Comparison of ENCODE assay signal across 11 cellular contexts in genomic region chr2:84878896-84879594, GRCh38. TPM values are rescaled to one million over a fixed set of nuclear protein-coding genes. Genes with fewer than 3 reads are reported as not detected.
DNase-seq lines count a peak whose midpoint lies in the region; ATAC-seq, FAIRE-seq and TF ChIP-seq lines count a peak whose summit lies in the region.
"Had no signal": no experiment of that assay in that cellular context is flagged by ENCODE, and none has a peak within 500 bp of the region (broad histone marks: within the 10 kb centered on the region; RNA-seq: fewer than 3 reads in every experiment).

No MANE protein-coding gene starts in this region.

- H3K27ac ChIP-seq in endodermal cell (ENCODE audit: low read depth, low read length), result no peak overlapping the region
- H3K27ac ChIP-seq: heart right ventricle had no signal

- peaks cover 21% of the 10 kb centered on the region for H3K36me3 Mint-ChIP-seq in activated CD4-positive, alpha-beta T cell treated with anti-CD3 and anti-CD28 coated beads for 36 hours (ENCODE audit: low read depth)
- peaks cover 30% of the 10 kb centered on the region for H3K36me3 Mint-ChIP-seq in activated CD4-positive, alpha-beta memory T cell treated with anti-CD3 and anti-CD28 coated beads, Interleukin-2, amount 10 ng/mL, durations not matched to agents 7 days and 5 days (ENCODE audit: low read depth)
- no peaks in the 10 kb centered on the region for H3K36me3 Mint-ChIP-seq in endodermal cell (ENCODE audit: low read depth)

- no peaks in the 10 kb centered on the region for H3K27me3 Mint-ChIP-seq in activated CD4-positive, alpha-beta T cell treated with anti-CD3 and anti-CD28 coated beads for 36 hours
- H3K27me3 Mint-ChIP-seq in activated CD4-positive, alpha-beta memory T cell treated with anti-CD3 and anti-CD28 coated beads, Interleukin-2, amount 10 ng/mL, durations not matched to agents 7 days and 5 days, result no peaks in the 10 kb centered on the region
- peaks cover 83% of the 10 kb centered on the region for H3K27me3 Mint-ChIP-seq in endodermal cell (ENCODE audit: insufficient read depth)

- H3K27ac Mint-ChIP-seq in activated CD4-positive, alpha-beta T cell treated with anti-CD3 and anti-CD28 coated beads for 36 hours, result peak overlapping the region; percentile 97
- peak overlapping the region; percentile 44 for H3K27ac Mint-ChIP-seq in activated CD4-positive, alpha-beta memory T cell treated with anti-CD3 and anti-CD28 coated beads, Interleukin-2, amount 10 ng/mL, durations not matched to agents 7 days and 5 days
- no peak overlapping the region for H3K27ac Mint-ChIP-seq in endodermal cell

- peaks cover 67% of the 10 kb centered on the region for H3K4me1 Mint-ChIP-seq in activated CD4-positive, alpha-beta T cell treated with anti-CD3 and anti-CD28 coated beads for 36 hours
- H3K4me1 Mint-ChIP-seq in activated CD4-positive, alpha-beta memory T cell treated with anti-CD3 and anti-CD28 coated beads, Interleukin-2, amount 10 ng/mL, durations not matched to agents 7 days and 5 days, result peaks cover 70% of the 10 kb centered on the region
- H3K4me1 Mint-ChIP-seq in endodermal cell, result peaks cover 24% of the 10 kb centered on the region

- H3K4me2 ChIP-seq in skeletal muscle satellite cell (ENCODE audit: low read length), result peak overlapping the region; percentile 44

- no peak for ATAC-seq in activated CD4-positive, alpha-beta T cell treated with anti-CD3 and anti-CD28 coated beads for 36 hours
- no peak for ATAC-seq in HG03565 (IDR thresholded peaks at IDR 0.05; ENCODE audit: unreplicated experiment)

- FAIRE-seq in frontal cortex (lab: Jason Lieb, UNC), result no peak

- H3K27me3 ChIP-seq in endodermal cell (ENCODE audit: control insufficient read depth, insufficient read depth, low read length, poor library complexity, severe bottlenecking), result peaks cover 78% of the 10 kb centered on the region
- peaks cover 28% of the 10 kb centered on the region for H3K27me3 ChIP-seq in skeletal muscle satellite cell (ENCODE audit: control insufficient read depth, insufficient read depth, low read length)

- no peaks in the 10 kb centered on the region for H3K4me1 ChIP-seq in endodermal cell (ENCODE audit: control insufficient read depth, insufficient read depth, low read length)
- peaks cover 10% of the 10 kb centered on the region for H3K4me1 ChIP-seq in skeletal muscle satellite cell (ENCODE audit: control insufficient read depth, insufficient read depth, low read length)

- CTCF ChIA-PET in activated CD4-positive, alpha-beta T cell treated with anti-CD3 and anti-CD28 coated beads for 36 hours (lab: Charles Lee), result interaction anchor here (0.7 to 5.6 kb wide), 5 partner anchors 11 to 46 kb away, joined by 4 to 45 read pairs (median 7); no protein-coding TSS in a partner anchor
- CTCF ChIA-PET in activated CD4-positive, alpha-beta memory T cell treated with anti-CD3 and anti-CD28 coated beads, Interleukin-2, amount 10 ng/mL, durations not matched to agents 7 days and 5 days (lab: Charles Lee), result interaction anchor here (0.8 to 5.7 kb wide), 3 partner anchors 46 to 96 kb away, joined by 3 to 98 read pairs (median 6); no protein-coding TSS in a partner anchor

- POLR2A ChIA-PET in activated CD4-positive, alpha-beta T cell treated with anti-CD3 and anti-CD28 coated beads for 36 hours (lab: Charles Lee), result interaction anchor here (0.9 to 1.9 kb wide), 3 partner anchors 10 to 47 kb away, joined by 4 to 7 read pairs (median 7); no protein-coding TSS in a partner anchor
- POLR2A ChIA-PET in activated CD4-positive, alpha-beta memory T cell treated with anti-CD3 and anti-CD28 coated beads, Interleukin-2, amount 10 ng/mL, durations not matched to agents 7 days and 5 days (lab: Charles Lee), result interaction anchor here (1.5 to 17.0 kb wide), 10 partner anchors 10 to 420 kb away, joined by 4 to 467 read pairs (median 16); partner anchors contain the start of genes KCMF1, SUCLG1 and TMSB10

- DNase-seq in activated CD4-positive, alpha-beta T cell treated with anti-CD3 and anti-CD28 coated beads for 36 hours, result no peak
- no peak for DNase-seq in activated CD4-positive, alpha-beta T cell treated with anti-CD3 and anti-CD28 coated beads, Interleukin-2, amount 50 U/mL, for 48 hours
- DNase-seq in activated CD4-positive, alpha-beta memory T cell treated with anti-CD3 and anti-CD28 coated beads, Interleukin-2, amount 10 ng/mL, durations not matched to agents 7 days and 5 days, result peak; percentile 13
- DNase-seq in endodermal cell, result no peak
- DNase-seq in NCI-H1930 (lab: John Stamatoyannopoulos, UW), result no peak
- no peak for DNase-seq in frontal cortex (ENCODE audit: low spot score in 2 of 2)
- DNase-seq: activated gamma-delta T cell treated with Interleukin-2 at 50 U/mL for 16 hours, heart right ventricle, OCI-M1 had no signal

- intact Hi-C loops in activated CD4-positive, alpha-beta T cell treated with anti-CD3 and anti-CD28 coated beads for 36 hours (cut with DNase I, micrococcal nuclease), result no loop called here

- H3K4me3 Mint-ChIP-seq in activated CD4-positive, alpha-beta T cell treated with anti-CD3 and anti-CD28 coated beads for 36 hours, result peak overlapping the region; percentile 82
- peak overlapping the region; percentile 80 for H3K4me3 Mint-ChIP-seq in activated CD4-positive, alpha-beta memory T cell treated with anti-CD3 and anti-CD28 coated beads, Interleukin-2, amount 10 ng/mL, durations not matched to agents 7 days and 5 days
- peak overlapping the region; percentile 60 for H3K4me3 Mint-ChIP-seq in endodermal cell

- H3K36me3 ChIP-seq in endodermal cell (ENCODE audit: control insufficient read depth, insufficient read depth, low read length) (no peaks in the 10 kb centered on the region), skeletal muscle satellite cell (ENCODE audit: insufficient read depth, low read length) (no peaks in the 10 kb centered on the region)
- H3K36me3 ChIP-seq: heart right ventricle had no signal

- TF ChIP-seq CTCF in endodermal cell (conservative IDR thresholded peaks at IDR 0.05), result no peak

- H3K9me3 ChIP-seq in endodermal cell (ENCODE audit: control insufficient read depth, low read length) (no peaks in the 10 kb centered on the region), skeletal muscle satellite cell (replicated peaks; ENCODE audit: low read length) (no peaks in the 10 kb centered on the region)
- H3K9me3 ChIP-seq: heart right ventricle had no signal

- no peak overlapping the region for H3K4me3 ChIP-seq in endodermal cell (ENCODE audit: low read length)
- H3K4me3 ChIP-seq in skeletal muscle satellite cell (ENCODE audit: low read length), result no peak overlapping the region

- H3K9me3 Mint-ChIP-seq in activated CD4-positive, alpha-beta T cell treated with anti-CD3 and anti-CD28 coated beads for 36 hours (ENCODE audit: low read depth), result peaks cover 4% of the 10 kb centered on the region
- H3K9me3 Mint-ChIP-seq in activated CD4-positive, alpha-beta memory T cell treated with anti-CD3 and anti-CD28 coated beads, Interleukin-2, amount 10 ng/mL, durations not matched to agents 7 days and 5 days, result no peaks in the 10 kb centered on the region
- no peaks in the 10 kb centered on the region for H3K9me3 Mint-ChIP-seq in endodermal cell

- H3K9ac ChIP-seq in endodermal cell (ENCODE audit: extremely low read depth, low read length, poor library complexity, severe bottlenecking) (no peak overlapping the region), skeletal muscle satellite cell (ENCODE audit: low read depth, low read length) (no peak overlapping the region)

- WGBS in endodermal cell (ENCODE audit: insufficient coverage in 1 of 2, insufficient read length in 1 of 2), 2 experiments, result 75 to 77% methylated on average over 4 to 7 of the region's 7 CpGs

RNA-seq across cellular contexts. Expression of gene TRABD2A, which starts 1.8 kb away (rescaled TPM):
- 10 to 100 TPM; 37.2 to 42.2 TPM for total RNA-seq in activated CD4-positive, alpha-beta T cell treated with anti-CD3 and anti-CD28 coated beads for 36 hours
- 10 to 100 TPM; 35.9 to 38.3 TPM for total RNA-seq in activated CD4-positive, alpha-beta memory T cell treated with anti-CD3 and anti-CD28 coated beads, Interleukin-2, amount 10 ng/mL, durations not matched to agents 7 days and 5 days
- total RNA-seq in endodermal cell (1 to 10 TPM; 4.8 to 7.7 TPM), frontal cortex (0.41 TPM)
- polyA plus RNA-seq in endodermal cell (2013, experiment 1 of 2), result 2.1 TPM
- polyA plus RNA-seq in endodermal cell (2013, experiment 2 of 2), result 2.0 TPM
- total RNA-seq in skeletal muscle satellite cell (2012; rRNA removed), result 18.8 and 22.9 TPM in 2 replicates

RNA-seq across cellular contexts. Expression of gene TMSB10, which starts 26.4 kb away (rescaled TPM):
- 1,000 to 10,000 TPM; 2,345 to 2,742 TPM for total RNA-seq in activated CD4-positive, alpha-beta T cell treated with anti-CD3 and anti-CD28 coated beads for 36 hours
- 1,000 to 10,000 TPM; 5,686 to 5,768 TPM for total RNA-seq in activated CD4-positive, alpha-beta memory T cell treated with anti-CD3 and anti-CD28 coated beads, Interleukin-2, amount 10 ng/mL, durations not matched to agents 7 days and 5 days
- total RNA-seq in endodermal cell (1,000 to 10,000 TPM; 2,719 to 2,976 TPM), frontal cortex (5,126 TPM)
- 2,581 TPM for polyA plus RNA-seq in endodermal cell (2013, experiment 1 of 2)
- polyA plus RNA-seq in endodermal cell (2013, experiment 2 of 2), result 2,852 TPM
- 4,947 and 6,455 TPM in 2 replicates for total RNA-seq in skeletal muscle satellite cell (2012; rRNA removed)

Comparison
In these comparisons a context has a peak if more than half of its experiments do, and no peak if none do; other contexts are left out.
1. RNA of gene TRABD2A, which starts 1.8 kb away (total RNA-seq): 37.2 to 42.2 TPM in activated CD4-positive, alpha-beta T cell treated with anti-CD3 and anti-CD28 coated beads for 36 hours and 35.9 to 38.3 TPM in activated CD4-positive, alpha-beta memory T cell treated with anti-CD3 and anti-CD28 coated beads, Interleukin-2, amount 10 ng/mL, durations not matched to agents 7 days and 5 days; 4.8 to 7.7 TPM in endodermal cell and 0.41 TPM in frontal cortex (single experiment); every median in the first group is over 4 times any median in the second.
2. Peak in every context shown above with its lines, with median percentiles within 50 percentile points of each other: H3K4me3 Mint-ChIP-seq.